In the genomic region with DNA sequence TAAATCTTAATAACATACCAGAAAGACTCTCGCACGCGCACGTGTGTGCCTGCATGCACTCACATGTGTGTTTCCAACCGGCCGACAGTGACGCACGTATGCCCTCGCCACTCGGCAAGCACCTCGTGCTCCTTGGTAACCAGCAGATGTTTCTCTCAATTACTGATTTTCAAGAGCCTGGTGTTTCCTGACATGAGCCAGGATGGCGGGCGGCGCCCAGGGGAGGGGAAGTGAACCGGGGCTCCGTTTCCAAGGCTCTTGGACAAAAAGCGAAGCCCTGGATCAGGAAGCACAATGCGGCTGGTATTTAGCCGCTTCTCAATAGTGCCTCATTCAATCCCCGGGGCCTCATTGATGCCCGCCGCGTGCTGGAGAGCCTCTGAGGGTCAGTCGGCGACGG, we compare ENCODE assay signal across 11 cellular contexts. TPM values are rescaled to one million over a fixed set of nuclear protein-coding genes. Genes with fewer than 3 reads are reported as not detected.
A peak's percentile ranks its signal among the peaks of the same experiment; 100 is the strongest.
DNase-seq lines count a peak whose midpoint lies in the region; ATAC-seq and TF ChIP-seq lines count a peak whose summit lies in the region.
"Had no signal": no experiment of that assay in that cellular context is flagged by ENCODE, and none has a peak within 500 bp of the region (broad histone marks: within the 10 kb centered on the region; RNA-seq: fewer than 3 reads in every experiment).

No MANE protein-coding gene starts in this region.

- TF ChIP-seq CTCF in gastroesophageal sphincter (IDR thresholded peaks at IDR 0.05) = no peak
- TF ChIP-seq CTCF in psoas muscle (IDR thresholded peaks at IDR 0.05) = no peak
- TF ChIP-seq CTCF in hepatocyte (IDR thresholded peaks at IDR 0.05; ENCODE audit: poor library complexity) = no peak

- H2AFZ ChIP-seq in hepatocyte = no peak overlapping the region

- no peak overlapping the region for H3K27ac Mint-ChIP-seq in activated T-cell treated with anti-CD3 and anti-CD28 coated beads, Interleukin-2, amount 50 U/mL, for 24 hours

- TF ChIP-seq EP300 in gastroesophageal sphincter (IDR thresholded peaks at IDR 0.05) = no peak

- no peak for TF ChIP-seq POLR2A in gastroesophageal sphincter (IDR thresholded peaks at IDR 0.05)

- no peaks in the 10 kb centered on the region for H3K36me3 ChIP-seq in gastroesophageal sphincter
- H3K36me3 ChIP-seq in psoas muscle (ENCODE audit: insufficient read depth in 1 of 2, low read depth in 1 of 2) = no peaks in the 10 kb centered on the region
- H3K36me3 ChIP-seq in hepatocyte (replicated peaks; ENCODE audit: insufficient read depth, low read depth) = no peaks in the 10 kb centered on the region
- H3K36me3 ChIP-seq: HAP-1 had no signal

- no peaks in the 10 kb centered on the region for H3K9me2 ChIP-seq in hepatocyte (replicated peaks; ENCODE audit: insufficient read depth)

- H3K4me1 ChIP-seq in gastroesophageal sphincter = peaks cover 0 to 66% (median 10%) of the 10 kb centered on the region in 3 donors
- H3K4me1 ChIP-seq in psoas muscle = peaks cover 4% of the 10 kb centered on the region
- H3K4me1 ChIP-seq in hepatocyte (ENCODE audit: insufficient read depth) = no peaks in the 10 kb centered on the region
- H3K4me1 ChIP-seq: HAP-1 had no signal

- H3K27ac ChIP-seq in gastroesophageal sphincter (peak overlapping the region in 2 of 4 donors; percentile 34 to 39), psoas muscle (no peak overlapping the region), hepatocyte (no peak overlapping the region)

- H3K27me3 Mint-ChIP-seq in activated T-cell treated with anti-CD3 and anti-CD28 coated beads, Interleukin-2, amount 50 U/mL, for 24 hours = no peaks in the 10 kb centered on the region

- no peaks in the 10 kb centered on the region for H3K27me3 ChIP-seq in gastroesophageal sphincter
- no peaks in the 10 kb centered on the region for H3K27me3 ChIP-seq in psoas muscle (ENCODE audit: insufficient read depth in 3 of 3, low read length in 2 of 3)
- H3K27me3 ChIP-seq in hepatocyte = no peaks in the 10 kb centered on the region

- intact Hi-C loops in psoas muscle (cut with DNase I) = no loop called here

- H3K9me3 ChIP-seq in gastroesophageal sphincter (no peaks in the 10 kb centered on the region), psoas muscle (no peaks in the 10 kb centered on the region), hepatocyte (ENCODE audit: low read depth) (no peaks in the 10 kb centered on the region)
- H3K9me3 ChIP-seq: HAP-1 had no signal

- peak overlapping the region in 1 of 2 donors; percentile 5 for H3K4me3 ChIP-seq in gastroesophageal sphincter
- peak overlapping the region; percentile 28 for H3K4me3 ChIP-seq in psoas muscle
- H3K4me3 ChIP-seq in hepatocyte = no peak overlapping the region
- H3K4me3 ChIP-seq: HAP-1 had no signal

- DNase-seq in DMS79 treated with DMSO at 0.1 percent for 48 hours (lab: John Stamatoyannopoulos, UW) = peak; percentile 92
- DNase-seq in NCI-H524 treated with DMSO at 0.1 percent for 48 hours (lab: John Stamatoyannopoulos, UW) = peak; percentile 74
- peak in 1 of 2 donors; percentile 39 for DNase-seq in psoas muscle
- DNase-seq in activated T-cell treated with anti-CD3 and anti-CD28 coated beads, Interleukin-2, amount 50 U/mL, for 24 hours = no peak
- no peak for DNase-seq in hepatocyte (ENCODE audit: low spot score)
- DNase-seq: DND-41, T-helper 1 cell had no signal

- peaks cover 7% of the 10 kb centered on the region for H3K4me1 Mint-ChIP-seq in activated T-cell treated with anti-CD3 and anti-CD28 coated beads, Interleukin-2, amount 50 U/mL, for 24 hours (ENCODE audit: low read depth)

- peaks cover 23% of the 10 kb centered on the region for H4K20me1 ChIP-seq in hepatocyte (ENCODE audit: insufficient read depth, poor library complexity, severe bottlenecking)

- H3K9me3 Mint-ChIP-seq in activated T-cell treated with anti-CD3 and anti-CD28 coated beads, Interleukin-2, amount 50 U/mL, for 24 hours = no peaks in the 10 kb centered on the region

- 63% methylated on average over 7 to 13 of the region's 26 CpGs for WGBS in gastroesophageal sphincter (ENCODE audit: low coverage in 1 of 2), 2 donors
- whole genome bisulfite sequencing in psoas muscle, 3 donors = 55 to 63% (median 61%) methylated on average over 26 of the region's 26 CpGs
- 69% methylated on average over 26 of the region's 26 CpGs for whole genome bisulfite sequencing in hepatocyte (ENCODE audit: low lambda C conversion rate, missing lambda C conversion rate)

- H3K36me3 Mint-ChIP-seq in activated T-cell treated with anti-CD3 and anti-CD28 coated beads, Interleukin-2, amount 50 U/mL, for 24 hours (ENCODE audit: low read depth) = no peaks in the 10 kb centered on the region

- H3K4me3 Mint-ChIP-seq in activated T-cell treated with anti-CD3 and anti-CD28 coated beads, Interleukin-2, amount 50 U/mL, for 24 hours = no peak overlapping the region

- no peak overlapping the region for H3K4me2 ChIP-seq in hepatocyte

- peaks cover 41% of the 10 kb centered on the region for H3K79me2 ChIP-seq in hepatocyte

- peak; percentile 32 for ATAC-seq in gastroesophageal sphincter
- ATAC-seq in psoas muscle = peak in 1 of 4 donors; percentile 39
- ATAC-seq in HG03565 (IDR thresholded peaks at IDR 0.05; ENCODE audit: unreplicated experiment) = no peak
- no peak for ATAC-seq in GM19023 (IDR thresholded peaks at IDR 0.05; ENCODE audit: unreplicated experiment)

RNA-seq across cellular contexts. Expression of a gene that starts 37.7 kb away (rescaled TPM):
- total RNA-seq in gastroesophageal sphincter (10 to 100 TPM in 3 of 4 donors, 1 to 10 TPM in 1; 9.6 to 47.5 (median 18.9) TPM), psoas muscle (10 to 100 TPM in 3 of 4 donors, 1 to 10 TPM in 1; 8.9 to 19.5 (median 15.6) TPM), hepatocyte (6.8 and 9.2 TPM in 2 replicates)
- polyA plus RNA-seq in psoas muscle (10 to 100 TPM; 17.1 to 34.0 (median 30.7) TPM), hepatocyte (34.1 and 40.3 TPM in 2 replicates)

RNA-seq across cellular contexts. Expression of a gene that starts 51.9 kb away (rescaled TPM):
- total RNA-seq in gastroesophageal sphincter = under 1 TPM in 2 of 4 donors, not detected in 2; 0.08 to 0.32 TPM
- under 1 TPM in 2 of 4 donors, not detected in 2; 0.24 to 0.50 TPM for total RNA-seq in psoas muscle
- under 1 TPM; 0.07 to 0.20 (median 0.17) TPM for polyA plus RNA-seq in psoas muscle
- not detected in 2 replicates for total RNA-seq in hepatocyte
- polyA plus RNA-seq in hepatocyte = not detected in 2 replicates

Comparison
In these comparisons a context has a peak if more than half of its experiments do, and no peak if none do; other contexts are left out.
1. DNase-seq: peak in DMS79 treated with DMSO at 0.1 percent for 48 hours (single experiment) and NCI-H524 treated with DMSO at 0.1 percent for 48 hours (single experiment); none in activated T-cell treated with anti-CD3 and anti-CD28 coated beads, Interleukin-2, amount 50 U/mL, for 24 hours (single experiment) and hepatocyte (single experiment).